In the genomic region with DNA sequence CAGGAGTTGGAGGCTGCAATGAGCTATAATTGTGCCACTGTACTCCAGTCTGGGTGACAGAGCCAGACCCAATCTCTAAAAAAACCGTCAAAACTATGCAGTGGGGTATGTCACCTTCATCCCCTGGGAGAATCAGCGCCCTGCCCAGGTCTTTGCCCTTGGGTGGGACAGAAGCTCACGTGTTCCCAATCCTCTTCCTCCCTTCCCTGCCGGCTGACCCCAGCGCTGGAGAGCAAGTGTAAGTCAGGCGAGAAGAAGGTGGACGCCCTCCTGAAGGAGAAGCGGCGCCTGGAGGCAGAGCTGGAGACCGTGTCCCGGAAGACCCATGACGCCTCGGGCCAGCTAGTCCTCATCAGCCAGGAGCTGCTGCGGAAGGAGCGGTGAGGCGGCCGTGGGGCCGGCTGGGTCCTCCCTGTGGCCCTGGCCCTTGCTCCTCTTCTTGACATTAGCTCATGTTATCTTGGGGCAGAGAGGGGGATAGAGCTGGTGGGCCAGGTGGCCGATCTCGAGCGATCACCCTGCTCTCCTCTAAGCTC, we compare ENCODE assay signal across 31 cellular contexts.
"Had no signal": no experiment of that assay in that cellular context is flagged by ENCODE, and none has a peak within 500 bp of the region (broad histone marks: within the 10 kb centered on the region; RNA-seq: fewer than 3 reads in every experiment).

No MANE protein-coding gene starts in this region.

- H3K27ac ChIP-seq: ascending aorta, breast epithelium, cardiac muscle cell, colonic mucosa had no signal

- H3K36me3 ChIP-seq: breast epithelium, cardiac muscle cell had no signal

- H3K4me3 ChIP-seq: ascending aorta, breast epithelium, cardiac muscle cell, colonic mucosa, dorsolateral prefrontal cortex had no signal

- FAIRE-seq: frontal cortex had no signal

- H3K9me3 ChIP-seq: ascending aorta, breast epithelium, colonic mucosa had no signal

- ATAC-seq: activated CD4-positive, alpha-beta T cell treated with anti-CD3 and anti-CD28 coated beads for 36 hours; activated CD8-positive, alpha-beta memory T cell treated with anti-CD3 and anti-CD28 coated beads, Interleukin-2, amount 10 ng/mL, durations not matched to agents 7 days and 5 days; activated CD8-positive, alpha-beta T cell treated with anti-CD3 and anti-CD28 coated beads, Interleukin-2, amount 10 ng/mL, durations not matched to agents 7 days and 5 days; activated naive CD4-positive, alpha-beta T cell treated with anti-CD3 and anti-CD28 coated beads, Interleukin-2, amount 50 U/mL, for 72 hours; esophagus mucosa; T-helper 17 cell had no signal

- H3K4me1 ChIP-seq: breast epithelium, colonic mucosa had no signal

- H3K27me3 ChIP-seq: ascending aorta, breast epithelium, cardiac muscle cell, colonic mucosa, dorsolateral prefrontal cortex had no signal

- DNase-seq: activated CD4-positive, alpha-beta memory T cell treated with anti-CD3 and anti-CD28 coated beads for 36 hours; activated CD4-positive, alpha-beta T cell treated with anti-CD3 and anti-CD28 coated beads for 36 hours; activated CD4-positive, alpha-beta T cell treated with anti-CD3 and anti-CD28 coated beads, Interleukin-2, amount 10 ng/mL, durations not matched to agents 24 days and 14 days; activated CD4-positive, CD25-positive, alpha-beta regulatory T cell; activated CD4-positive, CD25-positive, alpha-beta regulatory T cell treated with anti-CD3 and anti-CD28 coated beads, Interleukin-2, amount 50 U/mL, for 72 hours; activated CD8-positive, alpha-beta memory T cell treated with anti-CD3 and anti-CD28 coated beads, Interleukin-2, amount 10 ng/mL, durations not matched to agents 7 days and 5 days; activated CD8-positive, alpha-beta memory T cell treated with anti-CD3 and anti-CD28 coated beads, Interleukin-2, amount 50 U/mL, for 4 hours; activated CD8-positive, alpha-beta T cell treated with anti-CD3 and anti-CD28 coated beads, Interleukin-2, amount 10 ng/mL, durations not matched to agents 7 days and 5 days; activated gamma-delta T cell; activated naive CD4-positive, alpha-beta T cell; activated naive CD4-positive, alpha-beta T cell treated with anti-CD3 and anti-CD28 coated beads, Interleukin-2, amount 10 ng/mL, durations not matched to agents 7 days and 5 days; activated naive CD8-positive, alpha-beta T cell treated with anti-CD3 and anti-CD28 coated beads, Interleukin-2, amount 10 ng/mL, durations not matched to agents 7 days and 5 days; activated T-cell treated with anti-CD3 and anti-CD28 coated beads, Interleukin-2, amount 50 U/mL, for 1 hour; activated T-cell treated with anti-CD3 and anti-CD28 coated beads, Interleukin-2, amount 50 U/mL, for 48 hours; central memory CD4-positive, alpha-beta T cell; cerebellar nuclear complex; colonic mucosa; dorsolateral prefrontal cortex; effector memory CD4-positive, alpha-beta T cell; endodermal cell; foreskin fibroblast; head of caudate nucleus; T-helper 1 cell; T-helper 17 cell; T1000 had no signal
